Comparison of ENCODE assay signal across 25 cellular contexts in genomic region chr6:123587838-123588545, GRCh38. TPM values are rescaled to one million over a fixed set of nuclear protein-coding genes. Genes with fewer than 3 reads are reported as not detected.
"Had no signal": no experiment of that assay in that cellular context is flagged by ENCODE, and none has a peak within 500 bp of the region (broad histone marks: within the 10 kb centered on the region; RNA-seq: fewer than 3 reads in every experiment).

No MANE protein-coding gene starts in this region.

- H3K27me3 ChIP-seq: heart right ventricle, left lung, ovary, sigmoid colon, transverse colon, uterus had no signal

- H3K4me1 Mint-ChIP-seq: activated T-helper 17 cell treated with anti-CD3 and anti-CD28 coated beads, Interleukin-2, amount 50 U/mL, for 72 hours; natural killer cell; stimulated activated memory B cell treated with anti-CD40 and anti-IgM and Interleukin-4, amounts not matched to agents 10 μg/mL and 1 μg/mL and 100 μg/mL, for 72 hours had no signal

- H3K27me3 Mint-ChIP-seq: activated T-helper 17 cell treated with anti-CD3 and anti-CD28 coated beads, Interleukin-2, amount 50 U/mL, for 72 hours; stimulated activated memory B cell treated with anti-CD40 and anti-IgM and Interleukin-4, amounts not matched to agents 10 μg/mL and 1 μg/mL and 100 μg/mL, for 72 hours had no signal

- ATAC-seq: activated naive CD4-positive, alpha-beta T cell treated with anti-CD3 and anti-CD28 coated beads, Interleukin-2, amount 50 U/mL, for 72 hours; activated T-helper 17 cell treated with anti-CD3 and anti-CD28 coated beads, Interleukin-2, amount 50 U/mL, for 72 hours; left lung; natural killer cell; stimulated activated memory B cell treated with anti-CD40 and anti-IgM and Interleukin-4, amounts not matched to agents 10 μg/mL and 1 μg/mL and 100 μg/mL, for 72 hours had no signal

- H3K4me3 ChIP-seq: heart right ventricle, left lung, ovary, sigmoid colon, smooth muscle cell, transverse colon, uterus had no signal

- H3K27ac ChIP-seq: heart right ventricle, left lung, ovary, sigmoid colon, transverse colon, uterus had no signal

- H3K36me3 Mint-ChIP-seq: activated naive CD4-positive, alpha-beta T cell treated with anti-CD3 and anti-CD28 coated beads, Interleukin-2, amount 50 U/mL, for 72 hours; brain; natural killer cell; stimulated activated memory B cell treated with anti-CD40 and anti-IgM and Interleukin-4, amounts not matched to agents 10 μg/mL and 1 μg/mL and 100 μg/mL, for 72 hours had no signal

- H3K27ac Mint-ChIP-seq: activated naive CD4-positive, alpha-beta T cell treated with anti-CD3 and anti-CD28 coated beads, Interleukin-2, amount 50 U/mL, for 72 hours; activated T-helper 17 cell treated with anti-CD3 and anti-CD28 coated beads, Interleukin-2, amount 50 U/mL, for 72 hours; natural killer cell; stimulated activated memory B cell treated with anti-CD40 and anti-IgM and Interleukin-4, amounts not matched to agents 10 μg/mL and 1 μg/mL and 100 μg/mL, for 72 hours had no signal

- H3K4me1 ChIP-seq: left lung, sigmoid colon, transverse colon, uterus had no signal

- H3K36me3 ChIP-seq: heart right ventricle, left lung, ovary, sigmoid colon, transverse colon, uterus had no signal

- DNase-seq: activated CD4-positive, alpha-beta T cell treated with anti-CD3 and anti-CD28 coated beads, Interleukin-2, amount 50 U/mL, for 1 hour; activated CD4-positive, CD25-positive, alpha-beta regulatory T cell treated with anti-CD3 and anti-CD28 coated beads, Interleukin-2, amount 50 U/mL, for 72 hours; activated T-cell treated with anti-CD3 and anti-CD28 coated beads, Interleukin-2, amount 50 U/mL, for 1 hour; aorta; caudate nucleus; heart right ventricle; kidney glomerular epithelial cell; left lung; midbrain; natural killer cell; ovary; sigmoid colon; stimulated activated CD4-positive, alpha-beta T cell treated with anti-CD3 and anti-CD28 coated beads, Interleukin-15, amount 100 ng/mL, for 24 hours; transverse colon; uterus had no signal

- H3K4me3 Mint-ChIP-seq: activated T-helper 17 cell treated with anti-CD3 and anti-CD28 coated beads, Interleukin-2, amount 50 U/mL, for 72 hours; brain; natural killer cell; stimulated activated memory B cell treated with anti-CD40 and anti-IgM and Interleukin-4, amounts not matched to agents 10 μg/mL and 1 μg/mL and 100 μg/mL, for 72 hours had no signal

- H3K9me3 Mint-ChIP-seq: brain had no signal

- H3K4me2 ChIP-seq: smooth muscle cell had no signal

- H3K9me3 ChIP-seq: heart right ventricle, left lung, ovary, sigmoid colon, transverse colon, uterus had no signal

RNA-seq across cellular contexts. Expression of gene TRDN, which starts 48.8 kb away (rescaled TPM):
- total RNA-seq: activated naive CD4-positive, alpha-beta T cell treated with anti-CD3 and anti-CD28 coated beads, Interleukin-2, amount 50 U/mL, for 72 hours; activated T-helper 17 cell treated with anti-CD3 and anti-CD28 coated beads, Interleukin-2, amount 50 U/mL, for 72 hours; dermis microvascular lymphatic vessel endothelial cell; epithelial cell of proximal tubule; fibroblast of villous mesenchyme; lung microvascular endothelial cell; natural killer cell; smooth muscle cell; T-helper 2 cell treated with Interferon-gamma antibody and Interleukin-4, amounts not matched to agents 100 ng/mL and 5 ng/mL, for 36 hours had no signal
